ENCODE assay signal across 8 cellular contexts in genomic region chr22:39343259-39344045, GRCh38. TPM values are rescaled to one million over a fixed set of nuclear protein-coding genes. Genes with fewer than 3 reads are reported as not detected.
DNase-seq lines count a peak whose midpoint lies in the region; ATAC-seq and TF ChIP-seq lines count a peak whose summit lies in the region.

No MANE protein-coding gene starts in this region.

- peak; percentile 75 for DNase-seq in DMS53 (lab: John Stamatoyannopoulos, UW)
- DNase-seq in SKM-1 (lab: John Stamatoyannopoulos, UW; ENCODE audit: unreplicated experiment): peak; percentile 82
- DNase-seq in amygdala (lab: John Stamatoyannopoulos, UW): peak in 36 of 56 donors; percentile 11 to 79 (median 38)
- DNase-seq in right atrium auricular region (ENCODE audit: low spot score): no peak
- peak; percentile 77 for DNase-seq in sciatic nerve (ENCODE audit: low spot score)
- no peak for DNase-seq in 8988T

- H3K4me3 ChIP-seq in right atrium auricular region: no peak overlapping the region

- H3K9me3 ChIP-seq in right atrium auricular region: no peaks in the 10 kb centered on the region

- intact Hi-C loops in sciatic nerve (cut with DNase I): no loop called here

- no peaks in the 10 kb centered on the region for H3K4me1 ChIP-seq in right atrium auricular region

- H3K27me3 ChIP-seq in right atrium auricular region: no peaks in the 10 kb centered on the region

- ATAC-seq in sciatic nerve (peak; percentile 76), HG03045 (IDR thresholded peaks at IDR 0.05; ENCODE audit: unreplicated experiment) (no peak)

- no peak overlapping the region for H3K27ac ChIP-seq in right atrium auricular region

- H3K36me3 ChIP-seq in right atrium auricular region: no peaks in the 10 kb centered on the region

- TF ChIP-seq CTCF in LNCAP (IDR thresholded peaks at IDR 0.05) (peak; percentile 86), right atrium auricular region (IDR thresholded peaks at IDR 0.05) (peak; percentile 44 to 74)

RNA-seq across cellular contexts. Expression of gene SYNGR1, which starts 6.3 kb away (rescaled TPM):
- total RNA-seq in right atrium auricular region (10 to 100 TPM; 29.4 to 29.5 TPM), sciatic nerve (52.9 TPM)

RNA-seq across cellular contexts. Expression of gene RPL3, which starts 24.0 kb away (rescaled TPM):
- total RNA-seq in right atrium auricular region (1,000 to 10,000 TPM in 1 of 2 donors, 100 to 1,000 TPM in 1; 440 to 1,190 TPM), sciatic nerve (1,341 TPM)

RNA-seq across cellular contexts. Expression of gene TAB1, which starts 56.1 kb away (rescaled TPM):
- total RNA-seq in right atrium auricular region (10 to 100 TPM; 13.0 to 13.7 TPM), sciatic nerve (42.0 TPM)

Comparison
In these comparisons a context has a peak if more than half of its experiments do, and no peak if none do; other contexts are left out.
1. DNase-seq: peak in DMS53 (single experiment), SKM-1 (single experiment), amygdala (36 of 56) and sciatic nerve (single experiment); none in right atrium auricular region (single experiment) and 8988T (single experiment).